ENCODE assay signal across 8 cellular contexts in the genomic region with DNA sequence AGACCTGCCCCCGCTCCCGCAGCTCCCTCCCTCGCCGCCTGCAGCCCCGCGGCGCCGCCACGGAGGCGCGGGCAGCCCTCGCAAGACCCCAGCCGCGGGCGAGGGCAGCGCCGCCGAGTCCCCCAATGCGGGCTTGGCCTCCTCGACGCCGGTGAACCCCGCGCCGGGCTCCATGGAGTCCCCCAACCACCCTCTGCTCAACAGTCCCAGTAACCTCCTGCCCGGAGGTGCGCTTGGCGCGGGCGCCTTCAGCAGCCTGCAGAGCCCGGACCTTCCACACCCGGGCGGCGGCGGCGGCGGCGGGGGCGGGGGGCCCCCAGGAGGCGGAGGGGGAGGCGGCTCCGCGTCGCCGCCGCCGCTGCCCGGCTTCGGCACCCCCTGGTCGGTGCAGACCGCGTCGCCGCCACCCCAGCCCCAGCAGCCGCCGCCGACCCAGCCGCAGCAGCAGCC. TPM values are rescaled to one million over a fixed set of nuclear protein-coding genes. Genes with fewer than 3 reads are reported as not detected.
A peak's percentile ranks its signal among the peaks of the same experiment; 100 is the strongest.
DNase-seq lines count a peak whose midpoint lies in the region; ATAC-seq, FAIRE-seq and TF ChIP-seq lines count a peak whose summit lies in the region.

No MANE protein-coding gene starts in this region.

- no peak overlapping the region for H3K14ac ChIP-seq in H1 (ENCODE audit: insufficient read length)

- no peak for FAIRE-seq in H1 (lab: Jason Lieb, UNC)

- H2BK20ac ChIP-seq in H1 (ENCODE audit: low read length): no peak overlapping the region

- TF ChIP-seq POLR2A in H1 (IDR thresholded peaks at IDR 0.05; ENCODE audit: control extremely low read depth in 1 of 2, low read depth in 2 of 2, low read length in 2 of 2): no peak

- no peak overlapping the region for H2BK15ac ChIP-seq in H1 (ENCODE audit: low read length)

- no peaks in the 10 kb centered on the region for H3K36me3 ChIP-seq in H1 (ENCODE audit: control insufficient read depth in 2 of 4, insufficient read depth in 4 of 4, low read length in 3 of 4)

- TF ChIP-seq CTCF in H1 (IDR thresholded peaks at IDR 0.05; ENCODE audit: control extremely low read depth in 1 of 3, insufficient read depth in 1 of 3, low read depth in 1 of 3, low read length in 3 of 3): no peak

- CTCF ChIA-PET in H1 (lab: Charles Lee; ENCODE audit: partially characterized antibody): interaction anchor here (0.6 to 1.1 kb wide), 3 partner anchors 33 to 1317 kb away, joined by 3 read pairs; no protein-coding TSS in a partner anchor

- H3K4me3 ChIP-seq in H1 (ENCODE audit: extremely low read depth in 1 of 4, insufficient read depth in 2 of 4, low read depth in 3 of 4, low read length in 4 of 4): peak overlapping the region; percentile 58 to 87 (median 67)

- H3K9me3 ChIP-seq in H1 (ENCODE audit: insufficient read depth in 2 of 2, low read depth in 1 of 2, low read length in 1 of 2): no peaks in the 10 kb centered on the region

- peak overlapping the region; percentile 67 to 84 for H3K4me2 ChIP-seq in H1 (ENCODE audit: insufficient read depth in 1 of 2, low read depth in 2 of 2, low read length in 2 of 2)

- TF ChIP-seq EP300 in H1 (IDR thresholded peaks at IDR 0.05; ENCODE audit: borderline replicate concordance in 1 of 2, low read depth in 2 of 2, low read length in 2 of 2): no peak

- no peak overlapping the region for H4K91ac ChIP-seq in H1 (replicated peaks; ENCODE audit: insufficient read length, low read length)

- no peak for TF ChIP-seq RAD21 in H1 (IDR thresholded peaks at IDR 0.05 in 1 of 2, conservative IDR thresholded peaks at IDR 0.05 in 1 of 2; ENCODE audit: low read depth in 2 of 2, low read length in 2 of 2)

- no peaks in the 10 kb centered on the region for H3K79me1 ChIP-seq in H1 (ENCODE audit: low read depth, low read length)

- no peak overlapping the region for H4K8ac ChIP-seq in H1 (ENCODE audit: extremely low read depth, insufficient read depth, low read length)

- H3K56ac ChIP-seq in H1 (replicated peaks; ENCODE audit: insufficient read length, low read depth, low read length): no peak overlapping the region

- peaks cover 2 to 4% (median 3%) of the 10 kb centered on the region in 4 experiments; a peak in 5 of 7 replicates for H3K4me1 ChIP-seq in H1 (replicated peaks in 1 of 4; ENCODE audit: control insufficient read depth in 3 of 4, insufficient read depth in 4 of 4, low read length in 3 of 4)

- H2AK5ac ChIP-seq in H1 (ENCODE audit: low read depth, low read length): no peak overlapping the region

- peak overlapping the region in 1 of 4 experiments; percentile 65; a peak in 1 of 7 replicates for H3K9ac ChIP-seq in H1 (replicated peaks in 1 of 4; ENCODE audit: extremely low read depth in 1 of 4, low read depth in 3 of 4, low read length in 3 of 4)

- no peak overlapping the region for H2BK5ac ChIP-seq in H1 (ENCODE audit: low read depth, low read length)

- peaks cover 0 to 20% (median 4%) of the 10 kb centered on the region in 4 experiments; a peak in 3 of 7 replicates for H3K27me3 ChIP-seq in H1 (replicated peaks in 1 of 4; ENCODE audit: control insufficient read depth in 3 of 4, extremely low read depth in 1 of 4, insufficient read depth in 3 of 4, low read length in 3 of 4)

- H2BK12ac ChIP-seq in H1 (ENCODE audit: low read depth, low read length): no peak overlapping the region

- 3% methylated on average over 26 of the region's 58 CpGs; no CpG with 5 or more reads in 1 of the 2 experiments for WGBS in H1 (ENCODE audit: extremely low coverage in 1 of 2, insufficient coverage in 1 of 2, insufficient read length in 1 of 2, insufficient replicate concordance in 2 of 2, low coverage in 1 of 2, low lambda C conversion rate in 2 of 2, missing lambda C conversion rate in 1 of 2), 2 experiments

- H4K5ac ChIP-seq in H1 (ENCODE audit: insufficient read length, low read depth, low read length): no peak overlapping the region

- H3K79me2 ChIP-seq in H1 (ENCODE audit: control insufficient read depth in 1 of 2, insufficient read depth in 2 of 2, low read length in 2 of 2): no peaks in the 10 kb centered on the region

- peak; percentile 53 for DNase-seq in AG08396 (ENCODE audit: low spot score)
- peak; percentile 14 for DNase-seq in GM19240 (ENCODE audit: insufficient read length, low spot score)
- peak; percentile 56 for DNase-seq in activated CD4-positive, alpha-beta T cell treated with anti-CD3 and anti-CD28 coated beads, Interleukin-2, amount 50 U/mL, for 1 hour
- DNase-seq in H1 (ENCODE audit: low read depth in 1 of 2, low spot score in 2 of 2): peak in 1 of 2 experiments; percentile 73
- DNase-seq in mucosa of gallbladder (ENCODE audit: low spot score): peak; percentile 35
- peak; percentile 27 for DNase-seq in stimulated activated CD8-positive, alpha-beta memory T cell treated with anti-CD3 and anti-CD28 coated beads, Interleukin-7, amount 100 ng/mL, for 24 hours (ENCODE audit: low read depth)
- no peak for DNase-seq in NCI-H1930 (lab: John Stamatoyannopoulos, UW)

- no peaks in the 10 kb centered on the region for H4K20me1 ChIP-seq in H1 (replicated peaks in 1 of 2; ENCODE audit: control insufficient read depth in 1 of 2, insufficient read depth in 2 of 2, low read length in 2 of 2)

- no peak overlapping the region for H3K27ac ChIP-seq in H1 (ENCODE audit: low read depth, low read length)

- H3K18ac ChIP-seq in H1 (ENCODE audit: extremely low read depth, low read length): no peak overlapping the region

- no peak overlapping the region for H3K23ac ChIP-seq in H1 (ENCODE audit: insufficient read length)

- no peak overlapping the region for H2AFZ ChIP-seq in H1 (ENCODE audit: low read length)

- peak; percentile 4 for ATAC-seq in HG03565 (IDR thresholded peaks at IDR 0.05; ENCODE audit: unreplicated experiment)

- POLR2A ChIA-PET in H1 (lab: Charles Lee; ENCODE audit: partially characterized antibody): no interaction called here

- H2BK120ac ChIP-seq in H1 (replicated peaks; ENCODE audit: low read depth, low read length): no peak overlapping the region

- H3K4ac ChIP-seq in H1 (replicated peaks; ENCODE audit: insufficient read length, low read depth, low read length): no peak overlapping the region

- peaks cover 19% of the 10 kb centered on the region; the same call in 1 of the 2 replicates for H3K23me2 ChIP-seq in H1 (ENCODE audit: low read depth, low read length)

TF ChIP-seq in H1, 55 proteins besides CTCF, POLR2A, EP300 and RAD21 (continues in another document):
- TF ChIP-seq JUND (IDR thresholded peaks at IDR 0.05; ENCODE audit: low read length): no peak
- TF ChIP-seq MAX (IDR thresholded peaks at IDR 0.05): peak; percentile 22; the same call in 1 of the 2 replicates
- TF ChIP-seq, protein P1, sequence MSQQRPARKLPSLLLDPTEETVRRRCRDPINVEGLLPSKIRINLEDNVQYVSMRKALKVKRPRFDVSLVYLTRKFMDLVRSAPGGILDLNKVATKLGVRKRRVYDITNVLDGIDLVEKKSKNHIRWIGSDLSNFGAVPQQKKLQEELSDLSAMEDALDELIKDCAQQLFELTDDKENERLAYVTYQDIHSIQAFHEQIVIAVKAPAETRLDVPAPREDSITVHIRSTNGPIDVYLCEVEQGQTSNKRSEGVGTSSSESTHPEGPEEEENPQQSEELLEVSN (IDR thresholded peaks at IDR 0.05): no peak
- no peak for TF ChIP-seq CBX8 (IDR thresholded peaks at IDR 0.05; ENCODE audit: borderline replicate concordance, low read depth, low read length)

RNA-seq across cellular contexts. Expression of gene CPEB2, which starts 1.2 kb away (rescaled TPM):
- total RNA-seq in H1 (2021; fragmentation: NEBNext Ultra II Directional; extraction: Animal tissue kit (Norgen Biotek cat#: 25700)): 1.9 and 2.0 TPM in 2 replicates
- 0.31 and 0.39 TPM in 2 replicates for polyA plus RNA-seq in H1 (2011; rRNA removed)
- 0.61 TPM for polyA plus RNA-seq in H1 (2011; cell fraction: cytosol; rRNA removed)
- polyA plus RNA-seq in H1 (2011; cell fraction: nucleus; rRNA removed): 0.63 TPM
- polyA plus RNA-seq in H1 (2012, experiment 1 of 2): 0.73 to 1.2 TPM (median 0.79 TPM) in 4 replicates
- polyA plus RNA-seq in H1 (2012, experiment 2 of 2): 0.07 TPM
- 0.51 TPM for polyA plus RNA-seq in H1 (2013, experiment 1 of 2)
- 0.63 TPM for polyA plus RNA-seq in H1 (2013, experiment 2 of 2)
- 1.1 and 1.3 TPM in 2 replicates for polyA minus RNA-seq in H1 (2011; rRNA and poly(A)+ RNA removed)
- polyA minus RNA-seq in H1 (2011; cell fraction: cytosol; rRNA and poly(A)+ RNA removed): 1.5 TPM
- 2.6 TPM for polyA minus RNA-seq in H1 (2011; cell fraction: nucleus; rRNA and poly(A)+ RNA removed)
- total RNA-seq in mucosa of gallbladder: 32.4 TPM

Comparison
In these comparisons a context has a peak if more than half of its experiments do, and no peak if none do; other contexts are left out.
1. DNase-seq: peak in AG08396 (single experiment), GM19240 (single experiment), activated CD4-positive, alpha-beta T cell treated with anti-CD3 and anti-CD28 coated beads, Interleukin-2, amount 50 U/mL, for 1 hour (single experiment), mucosa of gallbladder (single experiment) and stimulated activated CD8-positive, alpha-beta memory T cell treated with anti-CD3 and anti-CD28 coated beads, Interleukin-7, amount 100 ng/mL, for 24 hours (single experiment); none in NCI-H1930 (0 of 2).
2. RNA of gene CPEB2, which starts 1.2 kb away (total RNA-seq): 32.4 TPM in mucosa of gallbladder (single experiment); 1.9 to 2.0 TPM in H1; every median in the first group is over 10 times any median in the second.